ENCODE assay signal across 8 cellular contexts in the genomic region with DNA sequence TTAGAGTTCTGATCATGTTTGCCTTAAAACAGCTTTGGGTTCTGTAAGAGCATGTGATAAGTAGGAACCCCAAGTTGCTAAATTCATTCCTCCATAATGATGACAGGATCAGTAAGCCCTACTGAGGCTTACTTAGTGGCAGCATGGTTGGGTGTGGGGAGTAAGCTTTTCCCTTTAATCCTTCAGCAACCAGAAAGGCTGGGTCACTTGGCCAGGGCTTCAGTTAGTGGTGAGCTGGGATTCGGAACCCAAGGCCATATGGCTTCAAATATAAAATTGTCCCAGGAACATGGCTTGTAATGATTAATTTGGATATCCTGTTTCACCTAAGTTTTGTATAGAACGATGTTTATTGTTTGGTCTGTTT. TPM values are rescaled to one million over a fixed set of nuclear protein-coding genes. Genes with fewer than 3 reads are reported as not detected.
A peak's percentile ranks its signal among the peaks of the same experiment; 100 is the strongest.
DNase-seq lines count a peak whose midpoint lies in the region; ATAC-seq and TF ChIP-seq lines count a peak whose summit lies in the region.

No MANE protein-coding gene starts in this region.

- H3K27me3 ChIP-seq in right atrium auricular region: no peaks in the 10 kb centered on the region
- H3K27me3 ChIP-seq in skeletal muscle tissue (ENCODE audit: control insufficient read depth in 3 of 3, insufficient read depth in 3 of 3, low read length in 3 of 3): no peaks in the 10 kb centered on the region

- TF ChIP-seq CTCF in C4-2B (conservative IDR thresholded peaks at IDR 0.05) (no peak), right atrium auricular region (IDR thresholded peaks at IDR 0.05) (no peak)

- H3K9me3 Mint-ChIP-seq in activated CD8-positive, alpha-beta T cell treated with anti-CD3 and anti-CD28 coated beads, Interleukin-2, amount 10 ng/mL, durations not matched to agents 7 days and 5 days (ENCODE audit: insufficient read depth): peaks cover 7% of the 10 kb centered on the region

- H3K9ac ChIP-seq in skeletal muscle tissue (ENCODE audit: low read depth in 1 of 3, low read length in 3 of 3): peak overlapping the region; percentile 81 to 90 (median 88)

- DNase-seq in activated CD8-positive, alpha-beta T cell treated with anti-CD3 and anti-CD28 coated beads, Interleukin-2, amount 10 ng/mL, durations not matched to agents 7 days and 5 days: no peak
- DNase-seq in right atrium auricular region (ENCODE audit: low spot score): no peak
- DNase-seq in H4 (ENCODE audit: low spot score): no peak
- DNase-seq in activated CD4-positive, alpha-beta T cell treated with anti-CD3 and anti-CD28 coated beads, Interleukin-2, amount 50 U/mL, for 1 hour: no peak

- H3K4me3 Mint-ChIP-seq in activated CD8-positive, alpha-beta T cell treated with anti-CD3 and anti-CD28 coated beads, Interleukin-2, amount 10 ng/mL, durations not matched to agents 7 days and 5 days: peak overlapping the region; percentile 100

- ATAC-seq in GM19043 (IDR thresholded peaks at IDR 0.05; ENCODE audit: low read depth, unreplicated experiment) (peak; percentile 12), HG03378 (IDR thresholded peaks at IDR 0.05; ENCODE audit: unreplicated experiment) (peak; percentile 26)
- peak; percentile 7 for ATAC-seq in activated CD8-positive, alpha-beta T cell treated with anti-CD3 and anti-CD28 coated beads, Interleukin-2, amount 10 ng/mL, durations not matched to agents 7 days and 5 days

- POLR2A ChIA-PET in activated CD8-positive, alpha-beta T cell treated with anti-CD3 and anti-CD28 coated beads, Interleukin-2, amount 10 ng/mL, durations not matched to agents 7 days and 5 days (lab: Charles Lee): interaction anchor here (0.6 to 1.8 kb wide), 2 partner anchors 8 to 23 kb away, joined by 3 to 5 read pairs; no protein-coding TSS in a partner anchor

- H3K4me1 ChIP-seq in right atrium auricular region (peaks cover 0 to 9% of the 10 kb centered on the region in 2 donors), skeletal muscle tissue (ENCODE audit: control insufficient read depth in 3 of 3, insufficient read depth in 3 of 3, low read length in 3 of 3) (peaks cover 5 to 7% (median 6%) of the 10 kb centered on the region in 3 donors)

- peak overlapping the region; percentile 80 to 87 for H3K4me3 ChIP-seq in right atrium auricular region
- H3K4me3 ChIP-seq in skeletal muscle tissue (ENCODE audit: low read length in 3 of 3): peak overlapping the region; percentile 93 to 100 (median 97)

- peaks cover 4% of the 10 kb centered on the region for H3K36me3 ChIP-seq in right atrium auricular region
- no peaks in the 10 kb centered on the region for H3K36me3 ChIP-seq in skeletal muscle tissue (ENCODE audit: control insufficient read depth in 3 of 3, insufficient read depth in 3 of 3, low read length in 3 of 3)

- peaks cover 15% of the 10 kb centered on the region for H3K27me3 Mint-ChIP-seq in activated CD8-positive, alpha-beta T cell treated with anti-CD3 and anti-CD28 coated beads, Interleukin-2, amount 10 ng/mL, durations not matched to agents 7 days and 5 days (ENCODE audit: low read depth)

- CTCF ChIA-PET in activated CD8-positive, alpha-beta T cell treated with anti-CD3 and anti-CD28 coated beads, Interleukin-2, amount 10 ng/mL, durations not matched to agents 7 days and 5 days (lab: Charles Lee): interaction anchor here (1.1 to 2.0 kb wide), 2 partner anchors 9 to 94 kb away, joined by 3 to 5 read pairs; no protein-coding TSS in a partner anchor

- H3K9me3 ChIP-seq in right atrium auricular region: no peaks in the 10 kb centered on the region
- no peaks in the 10 kb centered on the region for H3K9me3 ChIP-seq in skeletal muscle tissue (ENCODE audit: control insufficient read depth in 3 of 3, low read length in 3 of 3)

- peaks cover 34% of the 10 kb centered on the region for H3K4me1 Mint-ChIP-seq in activated CD8-positive, alpha-beta T cell treated with anti-CD3 and anti-CD28 coated beads, Interleukin-2, amount 10 ng/mL, durations not matched to agents 7 days and 5 days (ENCODE audit: low read depth)

- peaks cover 27% of the 10 kb centered on the region for H3K36me3 Mint-ChIP-seq in activated CD8-positive, alpha-beta T cell treated with anti-CD3 and anti-CD28 coated beads, Interleukin-2, amount 10 ng/mL, durations not matched to agents 7 days and 5 days (ENCODE audit: low read depth)

- H3K27ac Mint-ChIP-seq in activated CD8-positive, alpha-beta T cell treated with anti-CD3 and anti-CD28 coated beads, Interleukin-2, amount 10 ng/mL, durations not matched to agents 7 days and 5 days: peak overlapping the region; percentile 100

- H3K27ac ChIP-seq in C4-2B (peak overlapping the region; percentile 92), right atrium auricular region (peak overlapping the region; percentile 86 to 89), skeletal muscle tissue (ENCODE audit: low read depth, low read length) (peak overlapping the region; percentile 60)

RNA-seq across cellular contexts. Expression of gene GINS3, which starts 0.8 kb away (rescaled TPM):
- 10 to 100 TPM; 16.3 to 18.0 TPM for total RNA-seq in activated CD8-positive, alpha-beta T cell treated with anti-CD3 and anti-CD28 coated beads, Interleukin-2, amount 10 ng/mL, durations not matched to agents 7 days and 5 days
- 1 to 10 TPM; 5.8 to 7.1 TPM for total RNA-seq in right atrium auricular region
- 6.3 TPM for total RNA-seq in skeletal muscle tissue
- total RNA-seq in H4 (2014; rRNA removed; shearing (Covaris generic)): 28.1 and 33.9 TPM in 2 replicates
